8 cellular contexts compared by ENCODE assay signal in the genomic region with DNA sequence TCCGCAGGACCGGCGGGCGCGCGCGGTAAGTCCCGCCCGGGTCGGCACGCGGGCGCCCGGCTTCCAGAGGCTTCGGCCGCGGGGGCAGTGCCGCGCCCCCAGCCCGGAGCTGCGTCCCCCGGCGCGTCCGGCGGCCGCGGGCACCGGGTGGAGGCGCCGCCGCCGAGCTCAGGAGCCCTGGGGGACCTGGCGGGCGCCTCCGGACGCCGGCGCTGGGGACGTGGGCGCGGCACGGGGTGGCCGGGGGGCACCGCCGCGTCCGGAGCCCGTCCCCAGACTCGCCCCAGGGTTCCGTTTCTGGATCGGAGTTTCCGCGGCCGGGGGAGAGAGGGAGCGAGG. TPM values are rescaled to one million over a fixed set of nuclear protein-coding genes. Genes with fewer than 3 reads are reported as not detected.
DNase-seq lines count a peak whose midpoint lies in the region; ATAC-seq and TF ChIP-seq lines count a peak whose summit lies in the region.

No MANE protein-coding gene starts in this region.

- H3K27me3 ChIP-seq in BJ (ENCODE audit: control insufficient read depth, insufficient read depth, low read length) (no peaks in the 10 kb centered on the region), muscle layer of duodenum (ENCODE audit: low read depth, low read length) (peaks cover 4% of the 10 kb centered on the region)

- CTCF ChIA-PET in BJ (lab: Yijun Ruan, JAX): interaction anchor here (0.9 kb wide), 1 partner anchor 246 kb away, joined by 4 read pairs; no protein-coding TSS in a partner anchor

- H3K36me3 ChIP-seq in BJ (ENCODE audit: control insufficient read depth, insufficient read depth, low read length) (no peaks in the 10 kb centered on the region; the same call in 1 of the 2 replicates), muscle layer of duodenum (ENCODE audit: control insufficient read depth in 1 of 2, insufficient read depth in 2 of 2, low read length in 2 of 2) (no peaks in the 10 kb centered on the region)

- H3K27ac ChIP-seq in coronary artery (peak overlapping the region; percentile 90), muscle layer of duodenum (ENCODE audit: low read length) (peak overlapping the region; percentile 86)

- no peaks in the 10 kb centered on the region for H3K9me3 ChIP-seq in muscle layer of duodenum (ENCODE audit: control insufficient read depth in 1 of 2, low read length in 2 of 2)

- peak; percentile 19 for ATAC-seq in HG03520 (IDR thresholded peaks at IDR 0.05; ENCODE audit: unreplicated experiment)
- ATAC-seq in GM19397 (IDR thresholded peaks at IDR 0.05; ENCODE audit: unreplicated experiment): no peak
- ATAC-seq in HG02973 (IDR thresholded peaks at IDR 0.05; ENCODE audit: unreplicated experiment): no peak

- H3K4me3 ChIP-seq in BJ (ENCODE audit: low read depth, low read length): peak overlapping the region; percentile 63
- peak overlapping the region; percentile 94 for H3K4me3 ChIP-seq in coronary artery
- H3K4me3 ChIP-seq in muscle layer of duodenum (ENCODE audit: low read depth in 1 of 2, low read length in 2 of 2): peak overlapping the region; percentile 78 to 79

- H3K4me1 ChIP-seq in muscle layer of duodenum (ENCODE audit: control insufficient read depth in 1 of 2, insufficient read depth in 2 of 2, low read length in 2 of 2): peaks cover 16 to 37% of the 10 kb centered on the region in 2 donors

- DNase-seq in BJ (ENCODE audit: low read depth): no peak
- DNase-seq in coronary artery (ENCODE audit: low spot score): no peak
- no peak for DNase-seq in cerebellar cortex (ENCODE audit: low spot score)
- DNase-seq in retina: no peak

- POLR2A ChIA-PET in BJ (lab: Charles Lee): no interaction called here

- TF ChIP-seq CTCF in BJ (IDR thresholded peaks at IDR 0.05; ENCODE audit: insufficient read depth, low read depth, low read length) (no peak), coronary artery (IDR thresholded peaks at IDR 0.05) (no peak)

RNA-seq across cellular contexts. Expression of gene NBL1, which starts 0.3 kb away (rescaled TPM):
- 109 and 171 TPM in 2 replicates for polyA plus RNA-seq in BJ (2011; rRNA removed)
- 134 and 156 TPM in 2 replicates for polyA minus RNA-seq in BJ (2011; rRNA and poly(A)+ RNA removed)

RNA-seq across cellular contexts. Expression of gene HTR6, which starts 20.3 kb away (rescaled TPM):
- polyA plus RNA-seq in BJ (2011; rRNA removed): not detected in 2 replicates
- polyA minus RNA-seq in BJ (2011; rRNA and poly(A)+ RNA removed): not detected in 2 replicates
